ENCODE assay signal across 23 cellular contexts in genomic region chr7:40978047-40978446, GRCh38.
"Had no signal": no experiment of that assay in that cellular context is flagged by ENCODE, and none has a peak within 500 bp of the region (broad histone marks: within the 10 kb centered on the region; RNA-seq: fewer than 3 reads in every experiment).

No MANE protein-coding gene starts in this region.

- H3K4me1 ChIP-seq: adrenal gland, neural progenitor cell, prostate gland, right atrium auricular region, tibial artery, vagina had no signal

- H3K4me1 Mint-ChIP-seq: activated naive CD4-positive, alpha-beta T cell treated with anti-CD3 and anti-CD28 coated beads, Interleukin-2, amount 50 U/mL, for 24 hours; neural progenitor cell had no signal

- H3K27ac ChIP-seq: adrenal gland, cardiac muscle cell, neural progenitor cell, prostate gland, right atrium auricular region, tibial artery, vagina, WERI-Rb-1 had no signal

- ATAC-seq: activated T-cell treated with anti-CD3 and anti-CD28 coated beads, Interleukin-2, amount 50 U/mL, for 72 hours; stimulated activated naive CD8-positive, alpha-beta T cell treated with anti-CD3 and anti-CD28 coated beads, Interleukin-15, Interleukin-2, amounts not matched to agents 100 U/mL and 50 U/mL, for 24 hours had no signal

- H3K4me3 Mint-ChIP-seq: activated naive CD4-positive, alpha-beta T cell treated with anti-CD3 and anti-CD28 coated beads, Interleukin-2, amount 50 U/mL, for 24 hours; activated T-cell treated with anti-CD3 and anti-CD28 coated beads, Interleukin-2, amount 50 U/mL, for 72 hours; mesothelial cell of epicardium; neural progenitor cell had no signal

- H3K36me3 Mint-ChIP-seq: activated naive CD4-positive, alpha-beta T cell treated with anti-CD3 and anti-CD28 coated beads, Interleukin-2, amount 50 U/mL, for 24 hours; mesothelial cell of epicardium; neural progenitor cell had no signal

- H3K27me3 ChIP-seq: adrenal gland, cardiac muscle cell, neural progenitor cell, right atrium auricular region, tibial artery, vagina had no signal

- H3K9me3 ChIP-seq: adrenal gland, prostate gland, right atrium auricular region, tibial artery, vagina had no signal

- H3K27me3 Mint-ChIP-seq: activated naive CD4-positive, alpha-beta T cell treated with anti-CD3 and anti-CD28 coated beads, Interleukin-2, amount 50 U/mL, for 24 hours had no signal

- DNase-seq: activated CD4-positive, alpha-beta T cell treated with anti-CD3 and anti-CD28 coated beads, Interleukin-2, amount 50 U/mL, for 4 hours; activated effector memory CD4-positive, alpha-beta T cell treated with anti-CD3 and anti-CD28 coated beads, Interleukin-2, amount 50 U/mL, for 16 hours; activated T-cell treated with anti-CD3 and anti-CD28 coated beads, Interleukin-2, amount 50 U/mL, for 72 hours; adrenal gland; dermis blood vessel endothelial cell; foreskin melanocyte; glutamatergic neuron; hippocampal formation; islet precursor cell; stimulated activated CD4-positive, alpha-beta T cell treated with anti-CD3 and anti-CD28 coated beads, Interleukin-12 subunit alpha, Interleukin-12 subunit beta, amount 100 ng/mL, for 4 hours; stimulated activated CD4-positive, alpha-beta T cell treated with anti-CD3 and anti-CD28 coated beads, Interleukin-1b, Interleukin-23, amount 100 ng/mL, for 48 hours; stimulated activated naive CD8-positive, alpha-beta T cell treated with anti-CD3 and anti-CD28 coated beads, Interleukin-15, Interleukin-2, amounts not matched to agents 100 U/mL and 50 U/mL, for 24 hours; substantia nigra; T-helper 2 cell; tibial artery; WERI-Rb-1 had no signal

- H3K4me3 ChIP-seq: adrenal gland, cardiac muscle cell, neural progenitor cell, prostate gland, right atrium auricular region, tibial artery, vagina had no signal

- H3K36me3 ChIP-seq: adrenal gland, cardiac muscle cell, neural progenitor cell, prostate gland, right atrium auricular region, tibial artery, vagina, WERI-Rb-1 had no signal

- H3K27ac Mint-ChIP-seq: activated naive CD4-positive, alpha-beta T cell treated with anti-CD3 and anti-CD28 coated beads, Interleukin-2, amount 50 U/mL, for 24 hours; activated T-cell treated with anti-CD3 and anti-CD28 coated beads, Interleukin-2, amount 50 U/mL, for 72 hours; mesothelial cell of epicardium; neural progenitor cell had no signal
